In the genomic region with DNA sequence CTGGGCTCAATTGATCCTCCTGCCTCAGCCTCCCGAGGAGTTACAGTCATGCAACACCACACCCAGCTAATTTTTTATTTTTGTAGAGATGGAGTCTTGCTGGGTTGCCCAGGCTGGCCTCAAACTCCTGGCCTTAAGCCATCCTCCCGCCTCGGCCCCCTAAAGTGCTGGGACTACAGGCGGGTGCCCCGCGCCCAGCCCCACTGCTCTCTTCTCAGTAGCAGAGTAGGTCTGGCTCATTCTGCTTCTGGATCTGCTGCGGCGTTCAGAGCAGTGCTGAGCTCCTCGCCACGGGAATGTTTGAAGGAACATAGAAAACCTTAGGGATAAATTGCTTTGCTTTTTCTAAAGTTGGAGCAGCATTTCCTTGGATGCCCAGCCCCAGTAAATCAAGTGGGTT, we compare ENCODE assay signal across 22 cellular contexts. TPM values are rescaled to one million over a fixed set of nuclear protein-coding genes. Genes with fewer than 3 reads are reported as not detected.
DNase-seq lines count a peak whose midpoint lies in the region; ATAC-seq and TF ChIP-seq lines count a peak whose summit lies in the region.
"Had no signal": no experiment of that assay in that cellular context is flagged by ENCODE, and none has a peak within 500 bp of the region (broad histone marks: within the 10 kb centered on the region; RNA-seq: fewer than 3 reads in every experiment).

No MANE protein-coding gene starts in this region.

- H3K9me2 ChIP-seq in Karpas-422 (replicated peaks; ENCODE audit: insufficient read depth, low read length), result no peaks in the 10 kb centered on the region

- CTCF ChIA-PET in activated CD4-positive, alpha-beta memory T cell treated with anti-CD3 and anti-CD28 coated beads, Interleukin-2, amount 10 ng/mL, durations not matched to agents 7 days and 5 days (lab: Charles Lee), result interaction anchor here (0.8 kb wide), 1 partner anchor 23 kb away, joined by 3 read pairs; no protein-coding TSS in a partner anchor

- no peak for ATAC-seq in left lung
- ATAC-seq: HepG2 had no signal

- peaks cover 10% of the 10 kb centered on the region; the same call in 1 of the 2 replicates for H3K79me2 ChIP-seq in Karpas-422 (ENCODE audit: low read length)

- H3K4me3 Mint-ChIP-seq in activated CD4-positive, alpha-beta memory T cell treated with anti-CD3 and anti-CD28 coated beads, Interleukin-2, amount 10 ng/mL, durations not matched to agents 7 days and 5 days, result no peak overlapping the region
- H3K4me3 Mint-ChIP-seq: CD4-positive, alpha-beta memory T cell had no signal

- H3K36me3 Mint-ChIP-seq in activated CD4-positive, alpha-beta memory T cell treated with anti-CD3 and anti-CD28 coated beads, Interleukin-2, amount 10 ng/mL, durations not matched to agents 7 days and 5 days (ENCODE audit: low read depth), result peaks cover 69% of the 10 kb centered on the region

- H3K9me3 ChIP-seq in Karpas-422 (ENCODE audit: low read length) (no peaks in the 10 kb centered on the region), left lung (no peaks in the 10 kb centered on the region), sigmoid colon (no peaks in the 10 kb centered on the region), stomach (no peaks in the 10 kb centered on the region)
- H3K9me3 ChIP-seq: HAP-1 had no signal

- no peaks in the 10 kb centered on the region for H3K27me3 ChIP-seq in Karpas-422 (ENCODE audit: low read length)
- H3K27me3 ChIP-seq in left lung, result no peaks in the 10 kb centered on the region
- no peaks in the 10 kb centered on the region for H3K27me3 ChIP-seq in sigmoid colon
- no peaks in the 10 kb centered on the region for H3K27me3 ChIP-seq in stomach

- H3K4me1 ChIP-seq in Karpas-422 (ENCODE audit: low read length) (peaks cover 37% of the 10 kb centered on the region), left lung (peaks cover 3 to 19% of the 10 kb centered on the region in 2 donors), sigmoid colon (no peaks in the 10 kb centered on the region), stomach (peaks cover 0 to 3% (median 1%) of the 10 kb centered on the region in 4 donors)
- H3K4me1 ChIP-seq: HAP-1 had no signal

- POLR2A ChIA-PET in activated CD4-positive, alpha-beta memory T cell treated with anti-CD3 and anti-CD28 coated beads, Interleukin-2, amount 10 ng/mL, durations not matched to agents 7 days and 5 days (lab: Charles Lee), result no interaction called here

- intact Hi-C loops in left lung (cut with DNase I), result no loop called here
- intact Hi-C loops in sigmoid colon (cut with DNase I), result no loop called here
- intact Hi-C loops in stomach (cut with DNase I; ENCODE audit: low total_unique reads), result no loop called here

- H3K4me1 Mint-ChIP-seq in activated CD4-positive, alpha-beta memory T cell treated with anti-CD3 and anti-CD28 coated beads, Interleukin-2, amount 10 ng/mL, durations not matched to agents 7 days and 5 days, result no peaks in the 10 kb centered on the region

- 89 to 92% methylated on average over 10 of the region's 10 CpGs for WGBS in sigmoid colon, 2 donors
- 89 to 97% (median 92%) methylated on average over 10 of the region's 10 CpGs for WGBS in stomach, 5 donors

- no peak overlapping the region for H2AFZ ChIP-seq in Karpas-422 (ENCODE audit: low read length)
- H2AFZ ChIP-seq: GM23248 had no signal

- peaks cover 25% of the 10 kb centered on the region; the same call in 1 of the 2 replicates for H3K36me3 ChIP-seq in Karpas-422 (ENCODE audit: insufficient read depth, low read length)
- peaks cover 0 to 95% of the 10 kb centered on the region in 2 donors for H3K36me3 ChIP-seq in left lung
- H3K36me3 ChIP-seq in sigmoid colon, result peaks cover 22 to 93% (median 48%) of the 10 kb centered on the region in 4 donors
- peaks cover 45 to 100% (median 96%) of the 10 kb centered on the region in 4 donors for H3K36me3 ChIP-seq in stomach

- H3K27me3 Mint-ChIP-seq in activated CD4-positive, alpha-beta memory T cell treated with anti-CD3 and anti-CD28 coated beads, Interleukin-2, amount 10 ng/mL, durations not matched to agents 7 days and 5 days, result no peaks in the 10 kb centered on the region
- H3K27me3 Mint-ChIP-seq: CD4-positive, alpha-beta memory T cell had no signal

- H3K9ac ChIP-seq in Karpas-422 (ENCODE audit: low read length), result no peak overlapping the region
- H3K9ac ChIP-seq: GM23248 had no signal

- H4K20me1 ChIP-seq in Karpas-422 (ENCODE audit: insufficient read depth, low read depth, low read length), result no peaks in the 10 kb centered on the region

- no peak overlapping the region for H3K27ac Mint-ChIP-seq in activated CD4-positive, alpha-beta memory T cell treated with anti-CD3 and anti-CD28 coated beads, Interleukin-2, amount 10 ng/mL, durations not matched to agents 7 days and 5 days
- H3K27ac Mint-ChIP-seq: CD4-positive, alpha-beta memory T cell had no signal

- no peaks in the 10 kb centered on the region for H3K9me3 Mint-ChIP-seq in activated CD4-positive, alpha-beta memory T cell treated with anti-CD3 and anti-CD28 coated beads, Interleukin-2, amount 10 ng/mL, durations not matched to agents 7 days and 5 days
- H3K9me3 Mint-ChIP-seq: CD4-positive, alpha-beta memory T cell had no signal

- no peak overlapping the region for H3K4me3 ChIP-seq in Karpas-422 (ENCODE audit: low read length)
- H3K4me3 ChIP-seq in left lung, result no peak overlapping the region
- no peak overlapping the region for H3K4me3 ChIP-seq in sigmoid colon
- H3K4me3 ChIP-seq in stomach, result no peak overlapping the region
- H3K4me3 ChIP-seq: GM23248, HAP-1 had no signal

- peak; percentile 12 for DNase-seq in activated effector memory CD4-positive, alpha-beta T cell treated with anti-CD3 and anti-CD28 coated beads, Interleukin-2, amount 50 U/mL, for 16 hours
- DNase-seq in activated effector memory CD4-positive, alpha-beta T cell treated with Interleukin-2 at 50 U/mL for 16 hours, result no peak
- DNase-seq in Karpas-422, result no peak
- DNase-seq in left lung, result peak; percentile 6 to 55
- DNase-seq in sigmoid colon, result peak; percentile 46
- no peak for DNase-seq in GF-D8 (lab: John Stamatoyannopoulos, UW)
- no peak for DNase-seq in activated CD4-positive, alpha-beta memory T cell treated with anti-CD3 and anti-CD28 coated beads, Interleukin-2, amount 10 ng/mL, durations not matched to agents 7 days and 5 days
- DNase-seq in stomach, result no peak
- DNase-seq: AML-193; CD4-positive, alpha-beta memory T cell; DMS153; GDM1; GM23248; KBM-7; NCI-H1105 treated with DMSO at 0.1 percent for 48 hours; NCI-H1694; NCI-H510A; NCI-H748 treated with DMSO at 0.1 percent for 48 hours; SHP77 had no signal

- H3K27ac ChIP-seq in Karpas-422 (ENCODE audit: low read length) (peak overlapping the region; percentile 97; the same call in 1 of the 2 replicates), left lung (no peak overlapping the region), sigmoid colon (no peak overlapping the region), stomach (no peak overlapping the region)
- H3K27ac ChIP-seq: 22Rv1, GM23248 had no signal

- no peak for TF ChIP-seq EP300 in sigmoid colon (IDR thresholded peaks at IDR 0.05)
- no peak for TF ChIP-seq EP300 in stomach (IDR thresholded peaks at IDR 0.05)

- H3K4me2 ChIP-seq in Karpas-422 (ENCODE audit: low read depth, low read length, poor library complexity, severe bottlenecking), result no peak overlapping the region

- TF ChIP-seq CTCF in left lung (IDR thresholded peaks at IDR 0.05) (no peak), sigmoid colon (IDR thresholded peaks at IDR 0.05) (no peak), stomach (IDR thresholded peaks at IDR 0.05) (no peak)

- TF ChIP-seq POLR2A in sigmoid colon (IDR thresholded peaks at IDR 0.05), result no peak
- no peak for TF ChIP-seq POLR2A in stomach (IDR thresholded peaks at IDR 0.05)

RNA-seq across cellular contexts. Expression of gene WIPI2, which starts 27.4 kb away (rescaled TPM):
- total RNA-seq in Karpas-422 (2014; rRNA removed; shearing (Covaris generic); ENCODE audit: low replicate concordance), result 51.6 and 75.7 TPM in 2 replicates
- total RNA-seq in left lung, result 10 to 100 TPM; 53.5 TPM
- total RNA-seq in sigmoid colon, result 10 to 100 TPM; 46.0 to 61.2 (median 49.5) TPM
- 10 to 100 TPM; 30.3 to 32.1 (median 30.6) TPM for polyA plus RNA-seq in sigmoid colon
- 10 to 100 TPM; 59.5 to 60.4 TPM for total RNA-seq in activated CD4-positive, alpha-beta memory T cell treated with anti-CD3 and anti-CD28 coated beads, Interleukin-2, amount 10 ng/mL, durations not matched to agents 7 days and 5 days
- 10 to 100 TPM; 11.1 to 92.0 (median 65.8) TPM for total RNA-seq in stomach
- polyA plus RNA-seq in stomach, result 10 to 100 TPM; 24.5 to 40.0 (median 32.1) TPM

Comparison
In these comparisons a context has a peak if more than half of its experiments do, and no peak if none do; other contexts are left out.
1. DNase-seq: peak in activated effector memory CD4-positive, alpha-beta T cell treated with anti-CD3 and anti-CD28 coated beads, Interleukin-2, amount 50 U/mL, for 16 hours (single experiment), left lung (2 of 2) and sigmoid colon (single experiment); none in activated effector memory CD4-positive, alpha-beta T cell treated with Interleukin-2 at 50 U/mL for 16 hours (single experiment), Karpas-422 (single experiment), GF-D8 (single experiment), activated CD4-positive, alpha-beta memory T cell treated with anti-CD3 and anti-CD28 coated beads, Interleukin-2, amount 10 ng/mL, durations not matched to agents 7 days and 5 days (single experiment) and stomach (single experiment).